18 cellular contexts compared by ENCODE assay signal in genomic region chr18:63225434-63225833, GRCh38.
"Had no signal": no experiment of that assay in that cellular context is flagged by ENCODE, and none has a peak within 500 bp of the region (broad histone marks: within the 10 kb centered on the region; RNA-seq: fewer than 3 reads in every experiment).

No MANE protein-coding gene starts in this region.

- H3K4me2 ChIP-seq: hepatocyte had no signal

- H3K27ac ChIP-seq: cardiac muscle cell, hepatocyte, left lung had no signal

- H3K4me3 ChIP-seq: cardiac muscle cell, hepatocyte, left lung had no signal

- H3K4me3 Mint-ChIP-seq: nephron had no signal

- H3K36me3 ChIP-seq: cardiac muscle cell, left lung had no signal

- ATAC-seq: esophagus mucosa, left lung had no signal

- H3K79me2 ChIP-seq: hepatocyte had no signal

- H3K27ac Mint-ChIP-seq: nephron had no signal

- H2AFZ ChIP-seq: hepatocyte had no signal

- H3K9me3 ChIP-seq: left lung had no signal

- H3K27me3 ChIP-seq: cardiac muscle cell, hepatocyte, left lung had no signal

- FAIRE-seq: astrocyte, keratinocyte had no signal

- H3K27me3 Mint-ChIP-seq: activated naive CD8-positive, alpha-beta T cell treated with anti-CD3 and anti-CD28 coated beads, Interleukin-2, amount 50 U/mL, for 24 hours had no signal

- DNase-seq: activated CD4-positive, alpha-beta T cell treated with anti-CD3 and anti-CD28 coated beads, Interleukin-2, amount 50 U/mL, for 1 hour; activated effector memory CD4-positive, alpha-beta T cell treated with anti-CD3 and anti-CD28 coated beads, Interleukin-2, amount 50 U/mL, for 16 hours; activated naive CD8-positive, alpha-beta T cell treated with anti-CD3 and anti-CD28 coated beads, Interleukin-2, amount 50 U/mL, for 24 hours; activated T-cell treated with anti-CD3 and anti-CD28 coated beads, Interleukin-2, amount 50 U/mL, for 1 hour; left lung; mammary epithelial cell; nucleus accumbens; posterior cingulate gyrus; stimulated activated CD4-positive, alpha-beta T cell treated with anti-CD3 and anti-CD28 coated beads, Interleukin-4, amount 100 ng/mL, for 1 hour; stimulated activated naive CD4-positive, alpha-beta T cell treated with Interleukin-2 at 50 U/mL for 16 hours; substantia nigra; trophoblast cell had no signal
